ENCODE assay signal across 28 cellular contexts in the genomic region with DNA sequence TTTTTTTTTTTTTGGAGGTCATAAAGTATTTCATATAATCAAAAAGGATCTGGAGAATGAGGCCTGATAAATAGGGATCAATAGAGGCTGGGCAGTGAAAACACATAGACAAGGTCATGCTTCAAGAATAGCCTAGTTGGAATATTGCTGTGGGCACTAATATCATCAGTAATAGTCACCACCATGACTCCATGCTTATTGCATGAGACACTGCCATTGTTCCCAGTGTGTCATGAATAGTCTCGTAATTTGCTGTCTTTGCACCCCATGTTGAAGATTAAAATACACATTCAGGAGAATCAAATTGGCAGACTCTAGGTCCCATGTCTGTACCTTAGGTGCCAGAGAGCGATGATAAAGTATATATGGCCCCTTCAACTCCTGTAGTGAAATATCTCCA. TPM values are rescaled to one million over a fixed set of nuclear protein-coding genes. Genes with fewer than 3 reads are reported as not detected.
"Had no signal": no experiment of that assay in that cellular context is flagged by ENCODE, and none has a peak within 500 bp of the region (broad histone marks: within the 10 kb centered on the region; RNA-seq: fewer than 3 reads in every experiment).

No MANE protein-coding gene starts in this region.

- H3K27me3 ChIP-seq: colonic mucosa, dorsolateral prefrontal cortex, esophagus muscularis mucosa, esophagus squamous epithelium, foreskin keratinocyte, gastroesophageal sphincter, heart left ventricle, heart right ventricle had no signal

- H3K36me3 ChIP-seq: colonic mucosa, esophagus muscularis mucosa, esophagus squamous epithelium, gastrocnemius medialis, gastroesophageal sphincter, heart left ventricle, heart right ventricle had no signal

- ATAC-seq: effector memory CD8-positive, alpha-beta T cell; esophagus mucosa; foreskin keratinocyte; gastrocnemius medialis; gastroesophageal sphincter; heart left ventricle; heart right ventricle had no signal

- H3K9me3 ChIP-seq: colonic mucosa, esophagus muscularis mucosa, esophagus squamous epithelium, gastrocnemius medialis, gastroesophageal sphincter had no signal

- H3K4me1 ChIP-seq: colonic mucosa, esophagus squamous epithelium, foreskin keratinocyte, gastrocnemius medialis, gastroesophageal sphincter had no signal

- H3K4me3 ChIP-seq: colonic mucosa, coronary artery, dorsolateral prefrontal cortex, esophagus muscularis mucosa, esophagus squamous epithelium, gastrocnemius medialis, gastroesophageal sphincter, heart left ventricle, heart right ventricle had no signal

- H3K27ac ChIP-seq: colonic mucosa, coronary artery, dorsolateral prefrontal cortex, epithelial cell of prostate, esophagus muscularis mucosa, esophagus squamous epithelium, foreskin keratinocyte, gastrocnemius medialis, gastroesophageal sphincter, heart left ventricle, heart right ventricle had no signal

- FAIRE-seq: colon, endometrium, endothelial cell of umbilical vein, frontal cortex had no signal

- DNase-seq: colonic mucosa; cortex of kidney; dermis blood vessel endothelial cell; dorsolateral prefrontal cortex; effector CD4-positive, alpha-beta T cell; effector CD8-positive, alpha-beta T cell; effector memory CD4-positive, alpha-beta T cell; effector memory CD8-positive, alpha-beta T cell; endodermal cell; erythroblast; esophagus squamous epithelium; foreskin fibroblast; foreskin melanocyte; gastrocnemius medialis; glutamatergic neuron; head of caudate nucleus; heart left ventricle; heart right ventricle had no signal

RNA-seq across cellular contexts. Expression of a gene that starts 10.3 kb away (rescaled TPM):
- total RNA-seq: dermis blood vessel endothelial cell, foreskin keratinocyte had no signal
- polyA plus RNA-seq: foreskin keratinocyte had no signal
